15 cellular contexts compared by ENCODE assay signal in the genomic region with DNA sequence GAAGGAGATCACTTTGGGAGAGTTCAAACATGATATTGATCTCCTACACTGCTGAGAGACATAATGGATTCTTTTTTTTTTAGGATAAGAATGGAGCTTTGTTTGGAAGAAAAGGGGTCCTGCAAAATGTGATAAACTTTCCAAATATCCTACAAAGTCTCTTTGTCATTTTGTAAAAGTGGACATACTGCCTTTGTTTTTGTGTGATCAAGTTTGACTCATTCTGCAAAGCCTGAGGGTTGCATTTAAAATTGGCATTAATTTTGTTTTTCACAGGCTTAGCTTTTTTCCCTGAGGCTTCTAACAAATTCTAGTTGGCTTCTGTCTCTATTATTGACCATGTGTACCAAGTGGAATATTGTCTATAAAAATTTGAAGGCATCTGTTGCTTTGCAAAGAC.
"Had no signal": no experiment of that assay in that cellular context is flagged by ENCODE, and none has a peak within 500 bp of the region (broad histone marks: within the 10 kb centered on the region; RNA-seq: fewer than 3 reads in every experiment).

No MANE protein-coding gene starts in this region.

- ATAC-seq: activated T-cell treated with anti-CD3 and anti-CD28 coated beads, Interleukin-2, amount 50 U/mL, for 72 hours; left colon; stimulated activated memory B cell treated with anti-CD40 and anti-IgM and Interleukin-4, amounts not matched to agents 10 μg/mL and 1 μg/mL and 100 μg/mL, for 72 hours; upper lobe of right lung had no signal

- DNase-seq: activated CD4-positive, alpha-beta memory T cell treated with anti-CD3 and anti-CD28 coated beads for 36 hours; activated gamma-delta T cell treated with Interleukin-2 at 50 U/mL for 16 hours; activated naive CD8-positive, alpha-beta T cell treated with anti-CD3 and anti-CD28 coated beads, Interleukin-2, amount 10 ng/mL, durations not matched to agents 7 days and 5 days; activated T-cell treated with anti-CD3 and anti-CD28 coated beads, Interleukin-2, amount 50 U/mL, for 72 hours; aorta; colonic mucosa; effector memory CD4-positive, alpha-beta T cell; immature natural killer cell; left colon; nephron progenitor cell; ovary; retina; T-helper 9 cell; upper lobe of right lung had no signal
